8 cellular contexts compared by ENCODE assay signal in genomic region chr12:117100251-117100650, GRCh38. TPM values are rescaled to one million over a fixed set of nuclear protein-coding genes. Genes with fewer than 3 reads are reported as not detected.
DNase-seq lines count a peak whose midpoint lies in the region; ATAC-seq, FAIRE-seq and TF ChIP-seq lines count a peak whose summit lies in the region.

No MANE protein-coding gene starts in this region.

- no peak overlapping the region for H3K27ac Mint-ChIP-seq in natural killer cell treated with Interleukin-12 subunit alpha and Interleukin-12 subunit beta and Interleukin-15 and Interleukin-18, amount 100 ng/mL, for 72 hours

- peaks cover 16 to 18% of the 10 kb centered on the region in 2 donors for H3K4me1 Mint-ChIP-seq in natural killer cell treated with Interleukin-12 subunit alpha and Interleukin-12 subunit beta and Interleukin-15 and Interleukin-18, amount 100 ng/mL, for 72 hours (ENCODE audit: low read depth in 2 of 2)

- DNase-seq in NCI-H1417 (lab: John Stamatoyannopoulos, UW) (peak in 2 of 3 experiments; percentile 11 to 33), NCI-H1417 treated with DMSO at 0.1 percent for 48 hours (lab: John Stamatoyannopoulos, UW) (no peak), HTR-8/SVneo (ENCODE audit: insufficient read length, low spot score) (peak; percentile 37), astrocyte of the spinal cord (ENCODE audit: low read depth, low spot score) (no peak), left colon (no peak), G401 (ENCODE audit: low spot score) (no peak)
- no peak for DNase-seq in natural killer cell treated with Interleukin-12 subunit alpha and Interleukin-12 subunit beta and Interleukin-15 and Interleukin-18, amount 100 ng/mL, for 72 hours (ENCODE audit: low spot score)
- no peak for DNase-seq in stimulated activated naive CD4-positive, alpha-beta T cell (lab: John Stamatoyannopoulos, UW)

- H3K9me3 Mint-ChIP-seq in natural killer cell treated with Interleukin-12 subunit alpha and Interleukin-12 subunit beta and Interleukin-15 and Interleukin-18, amount 100 ng/mL, for 72 hours = no peaks in the 10 kb centered on the region

- H3K4me3 ChIP-seq in astrocyte of the spinal cord (ENCODE audit: low read depth, low read length) = no peak overlapping the region

- intact Hi-C loops in left colon (cut with DNase I, micrococcal nuclease) = no loop called here

- peak; percentile 33 for TF ChIP-seq CTCF in astrocyte of the spinal cord (IDR thresholded peaks at IDR 0.05; ENCODE audit: low read depth, low read length)

- peak overlapping the region; percentile 69 for H3K4me3 Mint-ChIP-seq in natural killer cell treated with Interleukin-12 subunit alpha and Interleukin-12 subunit beta and Interleukin-15 and Interleukin-18, amount 100 ng/mL, for 72 hours

- no peak for ATAC-seq in natural killer cell treated with Interleukin-12 subunit alpha and Interleukin-12 subunit beta and Interleukin-15 and Interleukin-18, amount 100 ng/mL, for 72 hours
- ATAC-seq in left colon = no peak

- H3K36me3 Mint-ChIP-seq in natural killer cell treated with Interleukin-12 subunit alpha and Interleukin-12 subunit beta and Interleukin-15 and Interleukin-18, amount 100 ng/mL, for 72 hours = no peaks in the 10 kb centered on the region

- H3K27me3 Mint-ChIP-seq in natural killer cell treated with Interleukin-12 subunit alpha and Interleukin-12 subunit beta and Interleukin-15 and Interleukin-18, amount 100 ng/mL, for 72 hours = peaks cover 0 to 2% of the 10 kb centered on the region in 2 donors

- FAIRE-seq in HTR-8/SVneo (lab: Jason Lieb, UNC) = no peak

- in situ Hi-C loops in astrocyte of the spinal cord (cut with HindIII; ENCODE audit: low sequenced_read_pairs) (no loop called here), G401 (cut with HindIII; ENCODE audit: low sequenced_read_pairs) (no loop called here)

RNA-seq across cellular contexts. Expression of gene TESC, which starts 1.0 kb away (rescaled TPM):
- 10 to 100 TPM; 80.5 to 96.9 TPM for total RNA-seq in natural killer cell treated with Interleukin-12 subunit alpha and Interleukin-12 subunit beta and Interleukin-15 and Interleukin-18, amount 100 ng/mL, for 72 hours
- total RNA-seq in left colon = 1 to 10 TPM; 1.7 to 2.3 TPM
- total RNA-seq in G401 (2014; rRNA removed; shearing (Covaris generic)) = 10.3 and 14.2 TPM in 2 replicates

Comparison
In these comparisons a context has a peak if more than half of its experiments do, and no peak if none do; other contexts are left out.
1. DNase-seq: peak in NCI-H1417 (2 of 3) and HTR-8/SVneo (single experiment); none in NCI-H1417 treated with DMSO at 0.1 percent for 48 hours (single experiment), astrocyte of the spinal cord (single experiment), natural killer cell treated with Interleukin-12 subunit alpha and Interleukin-12 subunit beta and Interleukin-15 and Interleukin-18, amount 100 ng/mL, for 72 hours (single experiment), left colon (0 of 2), stimulated activated naive CD4-positive, alpha-beta T cell (0 of 6) and G401 (single experiment).